In genomic region chr11:75706260-75706729, GRCh38 we compare ENCODE assay signal across 8 cellular contexts. TPM values are rescaled to one million over a fixed set of nuclear protein-coding genes. Genes with fewer than 3 reads are reported as not detected.
A peak's percentile ranks its signal among the peaks of the same experiment; 100 is the strongest.
DNase-seq lines count a peak whose midpoint lies in the region; ATAC-seq and TF ChIP-seq lines count a peak whose summit lies in the region.

No MANE protein-coding gene starts in this region.

- no peaks in the 10 kb centered on the region for H3K9me3 Mint-ChIP-seq in CD8-positive, alpha-beta T cell

- no peak overlapping the region for H3K27ac ChIP-seq in CD8-positive, alpha-beta T cell (ENCODE audit: low read depth, low read length)
- H3K27ac ChIP-seq in HCT116 (ENCODE audit: low read depth, low read length), result no peak overlapping the region
- no peak overlapping the region for H3K27ac ChIP-seq in left lung

- H3K36me3 Mint-ChIP-seq in CD8-positive, alpha-beta T cell, result no peaks in the 10 kb centered on the region

- POLR2A ChIA-PET in CD8-positive, alpha-beta T cell (lab: Charles Lee), result no interaction called here
- POLR2A ChIA-PET in HCT116 (lab: Charles Lee), result no interaction called here

- H3K4me3 ChIP-seq in CD8-positive, alpha-beta T cell (ENCODE audit: low read depth, low read length), result no peak overlapping the region
- H3K4me3 ChIP-seq in HCT116 (replicated peaks in 1 of 2; ENCODE audit: low read depth in 1 of 2, low read length in 2 of 2) (no peak overlapping the region), choroid plexus epithelial cell (ENCODE audit: low read depth, low read length) (peak overlapping the region; percentile 39), left lung (no peak overlapping the region)

- no peaks in the 10 kb centered on the region for H3K27me3 ChIP-seq in CD8-positive, alpha-beta T cell (ENCODE audit: insufficient read depth, low read length)
- no peaks in the 10 kb centered on the region for H3K27me3 ChIP-seq in HCT116 (ENCODE audit: insufficient read depth, low read length)
- no peaks in the 10 kb centered on the region for H3K27me3 ChIP-seq in left lung

- H3K36me3 ChIP-seq in CD8-positive, alpha-beta T cell (ENCODE audit: insufficient read depth, low read length), result no peaks in the 10 kb centered on the region
- H3K36me3 ChIP-seq in HCT116 (ENCODE audit: control insufficient read depth in 1 of 2, insufficient read depth in 2 of 2, low read length in 2 of 2), result no peaks in the 10 kb centered on the region
- H3K36me3 ChIP-seq in left lung, result no peaks in the 10 kb centered on the region

- no peaks in the 10 kb centered on the region for H3K79me2 ChIP-seq in HCT116 (ENCODE audit: insufficient read depth, low read length)

- CTCF ChIA-PET in CD8-positive, alpha-beta T cell (lab: Charles Lee), result interaction anchor here (0.5 to 2.2 kb wide), 28 partner anchors 9 to 467 kb away, joined by 3 to 17 read pairs (median 4); no protein-coding TSS in a partner anchor
- CTCF ChIA-PET in HCT116 (lab: Charles Lee), result interaction anchor here (0.7 to 2.1 kb wide), 13 partner anchors 8 to 613 kb away, joined by 3 to 12 read pairs (median 5); no protein-coding TSS in a partner anchor

- intact Hi-C loops in CD8-positive, alpha-beta T cell (cut with DNase I, micrococcal nuclease), result loop anchor here (1.0 to 2.0 kb wide), 4 partner anchors 63 to 162 kb away; partner anchors contain the start of gene DGAT2 (in 1 of the 2)
- intact Hi-C loops in HCT116 (cut with micrococcal nuclease) (loop anchor here (1.0 kb wide), 1 partner anchor 612 kb away; no protein-coding TSS in a partner anchor), left lung (cut with DNase I) (no loop called here)

- peaks cover 6% of the 10 kb centered on the region for H3K4me1 ChIP-seq in CD8-positive, alpha-beta T cell (ENCODE audit: insufficient read depth, low read length)
- H3K4me1 ChIP-seq in HCT116 (ENCODE audit: control insufficient read depth in 1 of 2, insufficient read depth in 2 of 2, low read length in 2 of 2) (peaks cover 2 to 11% of the 10 kb centered on the region in 2 experiments; a peak in 2 of 4 replicates), left lung (peaks cover 0 to 7% of the 10 kb centered on the region in 2 donors)

- no peak overlapping the region for H3K4me3 Mint-ChIP-seq in CD8-positive, alpha-beta T cell

- peak overlapping the region; percentile 84 for H2AFZ ChIP-seq in HCT116 (ENCODE audit: low read depth, low read length, poor library complexity, severe bottlenecking)

- TF ChIP-seq POLR2A in HCT116 (IDR thresholded peaks at IDR 0.05; ENCODE audit: borderline replicate concordance, extremely low read depth, insufficient read depth, insufficient read length), result no peak

- TF ChIP-seq CTCF in CD8-positive, alpha-beta T cell (IDR thresholded peaks at IDR 0.05), result peak; percentile 90
- TF ChIP-seq CTCF in HCT116 (IDR thresholded peaks at IDR 0.05 in 2 of 3, conservative IDR thresholded peaks at IDR 0.05 in 1 of 3; ENCODE audit: borderline replicate concordance in 1 of 3, insufficient read depth in 1 of 3, low read depth in 2 of 3, low read length in 2 of 3) (peak; percentile 80 to 93 (median 93)), choroid plexus epithelial cell (conservative IDR thresholded peaks at IDR 0.05; ENCODE audit: low read depth, low read length) (peak; percentile 92), left lung (IDR thresholded peaks at IDR 0.05) (peak; percentile 96 to 98)

- no peak overlapping the region for H3K9ac ChIP-seq in HCT116 (ENCODE audit: low read length)

- peak; percentile 67 for TF ChIP-seq RAD21 in HCT116 (IDR thresholded peaks at IDR 0.05; ENCODE audit: low read depth)

- no peaks in the 10 kb centered on the region for H4K20me1 ChIP-seq in HCT116 (ENCODE audit: insufficient read depth)

- H3K9me3 ChIP-seq in CD8-positive, alpha-beta T cell (ENCODE audit: low read length), result no peaks in the 10 kb centered on the region
- no peaks in the 10 kb centered on the region for H3K9me3 ChIP-seq in HCT116 (ENCODE audit: control insufficient read depth in 1 of 2, insufficient read depth in 1 of 2, low read depth in 1 of 2, low read length in 2 of 2)
- H3K9me3 ChIP-seq in left lung, result no peaks in the 10 kb centered on the region

- H3K27ac Mint-ChIP-seq in CD8-positive, alpha-beta T cell, result no peak overlapping the region

- BruUV-seq in HCT116 (replicated peaks; lab: Mats Ljungman, UMichigan), result no TSS peak

- DNase-seq in CD8-positive, alpha-beta T cell, result peak; percentile 32 to 77 (median 58)
- DNase-seq in HCT116 (ENCODE audit: low read depth, low spot score), result peak; percentile 77
- peak; percentile 30 for DNase-seq in NCI-H345 treated with DMSO at 0.1 percent for 48 hours (lab: John Stamatoyannopoulos, UW; ENCODE audit: unreplicated experiment)
- DNase-seq in activated CD4-positive, alpha-beta T cell treated with anti-CD3 and anti-CD28 coated beads for 1 hour, result peak; percentile 49
- peak; percentile 86 for DNase-seq in choroid plexus epithelial cell (ENCODE audit: low read depth)
- DNase-seq in left lung, result peak; percentile 73 to 94
- DNase-seq in stimulated activated CD4-positive, alpha-beta T cell treated with anti-CD3 and anti-CD28 coated beads, Interleukin-4, amount 100 ng/mL, for 24 hours, result peak; percentile 70

- peak; percentile 78 for ATAC-seq in CD8-positive, alpha-beta T cell
- ATAC-seq in HCT116 (peak; percentile 100), left lung (peak; percentile 99), HG02840 (IDR thresholded peaks at IDR 0.05; ENCODE audit: low FRiP score, unreplicated experiment) (no peak)

- H3K4me2 ChIP-seq in HCT116 (ENCODE audit: low read length), result peak overlapping the region; percentile 56

- H3K27me3 Mint-ChIP-seq in CD8-positive, alpha-beta T cell (ENCODE audit: low read depth), result peaks cover 6% of the 10 kb centered on the region

- RAD21 ChIA-PET in HCT116 (lab: Charles Lee; ENCODE audit: low non-redundant PET in 1 of 2, low total read pairs in 2 of 2, uncharacterized antibody in 2 of 2, unreplicated experiment in 2 of 2), result no interaction called here

- H3K9me2 ChIP-seq in HCT116 (ENCODE audit: insufficient read depth), result no peaks in the 10 kb centered on the region

- peaks cover 11% of the 10 kb centered on the region for H3K4me1 Mint-ChIP-seq in CD8-positive, alpha-beta T cell (ENCODE audit: low read depth)

TF ChIP-seq in HCT116, 20 proteins besides CTCF, POLR2A, EP300 and RAD21:
- TF ChIP-seq, protein P1, sequence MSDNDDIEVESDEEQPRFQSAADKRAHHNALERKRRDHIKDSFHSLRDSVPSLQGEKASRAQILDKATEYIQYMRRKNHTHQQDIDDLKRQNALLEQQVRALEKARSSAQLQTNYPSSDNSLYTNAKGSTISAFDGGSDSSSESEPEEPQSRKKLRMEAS (IDR thresholded peaks at IDR 0.05), result peak; percentile 77
- TF ChIP-seq ZBTB33 (IDR thresholded peaks at IDR 0.05; ENCODE audit: extremely low read depth, insufficient replicate concordance, low read length) (no peak), CBX3 (IDR thresholded peaks at IDR 0.05; ENCODE audit: low read depth) (peak; percentile 53; the same call in 1 of the 2 replicates)

RNA-seq across cellular contexts. Expression of gene MOGAT2, which starts 11.3 kb away (rescaled TPM):
- not detected for total RNA-seq in CD8-positive, alpha-beta T cell
- total RNA-seq in HCT116 (2021; ENCODE audit: unreplicated experiment) (0.12 TPM), left lung (not detected)
- polyA plus RNA-seq in HCT116 (2012), result not detected in 2 replicates

RNA-seq across cellular contexts. Expression of gene MAP6, which starts 37.5 kb away (rescaled TPM):
- total RNA-seq in CD8-positive, alpha-beta T cell, result not detected
- total RNA-seq in HCT116 (2021; ENCODE audit: unreplicated experiment) (not detected), left lung (1 to 10 TPM; 5.9 to 6.6 TPM)
- polyA plus RNA-seq in HCT116 (2012), result 0.12 and 0.19 TPM in 2 replicates

Comparison
In these comparisons a context has a peak if more than half of its experiments do, and no peak if none do; other contexts are left out.
1. DNase-seq: peak in every context shown above with its lines; median percentile 86 in choroid plexus epithelial cell; 84 in left lung; 77 in HCT116; 70 in stimulated activated CD4-positive, alpha-beta T cell treated with anti-CD3 and anti-CD28 coated beads, Interleukin-4, amount 100 ng/mL, for 24 hours; 58 in CD8-positive, alpha-beta T cell; 49 in activated CD4-positive, alpha-beta T cell treated with anti-CD3 and anti-CD28 coated beads for 1 hour; 30 in NCI-H345 treated with DMSO at 0.1 percent for 48 hours.
2. intact Hi-C loops: an anchor here in CD8-positive, alpha-beta T cell (1.0 to 2.0 kb wide) and HCT116 (1.0 kb wide); none called in left lung.